In the genomic region with DNA sequence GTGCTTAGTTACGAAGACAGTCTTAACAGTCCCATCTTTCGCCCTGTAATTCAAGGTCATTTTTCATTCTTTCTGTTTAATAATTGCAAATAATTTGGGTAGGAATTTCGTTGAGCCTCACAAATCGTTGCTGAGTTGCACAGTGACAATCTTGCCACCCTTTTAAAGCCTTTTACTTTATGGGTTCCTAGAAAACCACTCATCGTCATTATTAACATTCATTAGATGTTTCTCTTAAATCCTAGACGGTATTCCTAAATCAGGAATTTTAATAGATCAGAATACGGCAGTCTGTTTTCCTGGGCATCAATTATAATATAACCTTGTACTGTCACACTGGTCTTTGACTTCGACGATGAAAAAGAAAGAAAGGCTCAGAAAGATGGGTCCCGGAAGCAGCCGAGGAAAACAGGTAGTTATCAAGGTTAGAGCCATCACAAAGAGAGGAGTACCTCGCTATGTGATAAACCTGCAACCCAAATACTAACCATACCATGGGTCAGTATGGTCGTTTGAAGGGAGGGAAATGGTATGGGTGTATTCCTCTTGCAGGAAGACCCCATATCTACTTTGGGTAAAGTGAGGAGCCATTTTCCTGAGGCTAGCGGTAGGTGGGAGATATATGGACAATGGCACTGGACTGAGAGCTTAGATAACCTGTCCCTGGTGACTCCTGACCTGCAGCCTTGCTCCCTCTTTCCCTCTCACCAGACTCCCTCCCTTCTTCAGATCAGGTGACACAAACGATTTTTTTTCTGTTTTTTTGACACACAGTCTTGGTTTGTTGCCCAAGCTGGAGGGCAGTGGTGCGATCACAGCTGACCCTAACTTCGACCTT, we compare ENCODE assay signal across 8 cellular contexts. TPM values are rescaled to one million over a fixed set of nuclear protein-coding genes. Genes with fewer than 3 reads are reported as not detected.
DNase-seq lines count a peak whose midpoint lies in the region; ATAC-seq, FAIRE-seq and TF ChIP-seq lines count a peak whose summit lies in the region.

No MANE protein-coding gene starts in this region.

- H3K79me2 ChIP-seq in H1 (ENCODE audit: control insufficient read depth in 1 of 2, insufficient read depth in 2 of 2, low read length in 2 of 2) = peaks cover 40 to 51% of the 10 kb centered on the region in 2 experiments

- 0 out of 2 replicates have a peak overlapping the region, but pooled peaks have one; percentile 77 for H2AFZ ChIP-seq in H1 (ENCODE audit: low read length)

- no peak overlapping the region for H4K91ac ChIP-seq in H1 (replicated peaks; ENCODE audit: insufficient read length, low read length)

- WGBS in H1 (ENCODE audit: extremely low coverage in 1 of 2, insufficient coverage in 1 of 2, insufficient read length in 1 of 2, insufficient replicate concordance in 2 of 2, low coverage in 1 of 2, low lambda C conversion rate in 2 of 2, missing lambda C conversion rate in 1 of 2), 2 experiments = 52% methylated on average over 17 of the region's 17 CpGs; no CpG with 5 or more reads in 1 of the 2 experiments

- H3K79me1 ChIP-seq in H1 (ENCODE audit: low read depth, low read length) = peaks cover 5% of the 10 kb centered on the region; the same call in 1 of the 2 replicates

- no peak for TF ChIP-seq EP300 in H1 (IDR thresholded peaks at IDR 0.05; ENCODE audit: borderline replicate concordance in 1 of 2, low read depth in 2 of 2, low read length in 2 of 2)

- no peaks in the 10 kb centered on the region for H3K27me3 Mint-ChIP-seq in T-helper 1 cell treated with Interleukin-12 subunit alpha and Interleukin-12 subunit beta and Interleukin-4 antibody, amounts not matched to agents 30 μg/mL and 1 μg/mL, for 36 hours (ENCODE audit: low read depth)
- H3K27me3 Mint-ChIP-seq in neural crest cell (ENCODE audit: low read depth) = no peaks in the 10 kb centered on the region

- H3K4me3 ChIP-seq in NT2/D1 (ENCODE audit: insufficient read length, low read depth) (peak overlapping the region; percentile 92), H1 (ENCODE audit: extremely low read depth in 1 of 4, insufficient read depth in 2 of 4, low read depth in 3 of 4, low read length in 4 of 4) (peak overlapping the region; percentile 83 to 100 (median 98))

- H3K4ac ChIP-seq in H1 (replicated peaks; ENCODE audit: insufficient read length, low read depth, low read length) = no peak overlapping the region

- H3K36me3 Mint-ChIP-seq in T-helper 1 cell treated with Interleukin-12 subunit alpha and Interleukin-12 subunit beta and Interleukin-4 antibody, amounts not matched to agents 30 μg/mL and 1 μg/mL, for 36 hours (ENCODE audit: low read depth) = peaks cover 12% of the 10 kb centered on the region
- H3K36me3 Mint-ChIP-seq in neural crest cell (ENCODE audit: low read depth) = no peaks in the 10 kb centered on the region

- POLR2A ChIA-PET in H1 (lab: Charles Lee; ENCODE audit: partially characterized antibody) = interaction anchor here (0.6 to 2.7 kb wide), 14 partner anchors 9 to 205 kb away, joined by 3 to 23 read pairs (median 5); partner anchors contain the start of gene COQ10B

- no peaks in the 10 kb centered on the region for H3K27me3 ChIP-seq in NT2/D1 (ENCODE audit: insufficient read depth, insufficient read length)
- H3K27me3 ChIP-seq in H1 (replicated peaks in 1 of 4; ENCODE audit: control insufficient read depth in 3 of 4, extremely low read depth in 1 of 4, insufficient read depth in 3 of 4, low read length in 3 of 4) = no peaks in the 10 kb centered on the region

- H2BK15ac ChIP-seq in H1 (ENCODE audit: low read length) = 0 out of 2 replicates have a peak overlapping the region, but pooled peaks have one; percentile 29

- peak overlapping the region; percentile 99; the same call in 1 of the 2 replicates for H3K27ac ChIP-seq in H1 (ENCODE audit: low read depth, low read length)

- no peak for TF ChIP-seq RAD21 in H1 (IDR thresholded peaks at IDR 0.05 in 1 of 2, conservative IDR thresholded peaks at IDR 0.05 in 1 of 2; ENCODE audit: low read depth in 2 of 2, low read length in 2 of 2)

- no peaks in the 10 kb centered on the region for H3K9me3 Mint-ChIP-seq in T-helper 1 cell treated with Interleukin-12 subunit alpha and Interleukin-12 subunit beta and Interleukin-4 antibody, amounts not matched to agents 30 μg/mL and 1 μg/mL, for 36 hours
- H3K9me3 Mint-ChIP-seq in neural crest cell = no peaks in the 10 kb centered on the region

- H3K27ac Mint-ChIP-seq in T-helper 1 cell treated with Interleukin-12 subunit alpha and Interleukin-12 subunit beta and Interleukin-4 antibody, amounts not matched to agents 30 μg/mL and 1 μg/mL, for 36 hours = peak overlapping the region; percentile 100
- peak overlapping the region; percentile 100 for H3K27ac Mint-ChIP-seq in neural crest cell (ENCODE audit: unreplicated experiment)

- CTCF ChIA-PET in H1 (lab: Charles Lee; ENCODE audit: partially characterized antibody) = interaction anchor here (0.7 to 0.9 kb wide), 3 partner anchors 15 to 17 kb away, joined by 3 read pairs; partner anchors contain the start of gene COQ10B

- peaks cover 26% of the 10 kb centered on the region for H3K4me1 Mint-ChIP-seq in T-helper 1 cell treated with Interleukin-12 subunit alpha and Interleukin-12 subunit beta and Interleukin-4 antibody, amounts not matched to agents 30 μg/mL and 1 μg/mL, for 36 hours (ENCODE audit: low read depth)
- peaks cover 43% of the 10 kb centered on the region for H3K4me1 Mint-ChIP-seq in neural crest cell

- H3K36me3 ChIP-seq in NT2/D1 (ENCODE audit: insufficient read depth, insufficient read length, low read length) (peaks cover 7% of the 10 kb centered on the region), H1 (ENCODE audit: control insufficient read depth in 2 of 4, insufficient read depth in 4 of 4, low read length in 3 of 4) (no peaks in the 10 kb centered on the region)

- FAIRE-seq in H1 (lab: Jason Lieb, UNC) = no peak

- H3K56ac ChIP-seq in H1 (replicated peaks; ENCODE audit: insufficient read length, low read depth, low read length) = no peak overlapping the region

- H2BK5ac ChIP-seq in H1 (ENCODE audit: low read depth, low read length) = peak overlapping the region; percentile 97; the same call in 1 of the 2 replicates

- DNase-seq in T-helper 1 cell = no peak
- DNase-seq in NT2/D1 (ENCODE audit: low read depth, low spot score) = no peak
- no peak for DNase-seq in H1 (ENCODE audit: low read depth in 1 of 2, low spot score in 2 of 2)
- DNase-seq in neural crest cell (ENCODE audit: low read depth, low spot score) = no peak
- DNase-seq in amygdala (lab: John Stamatoyannopoulos, UW) = no peak
- DNase-seq in stimulated activated CD4-positive, alpha-beta T cell treated with anti-CD3 and anti-CD28 coated beads, Interleukin-4, amount 100 ng/mL, for 24 hours = no peak

- peaks cover 6% of the 10 kb centered on the region for H3K23me2 ChIP-seq in H1 (ENCODE audit: low read depth, low read length)

- no peak overlapping the region for H3K23ac ChIP-seq in H1 (ENCODE audit: insufficient read length)

- no peak for ATAC-seq in HG03095 (IDR thresholded peaks at IDR 0.05; ENCODE audit: unreplicated experiment)

- H3K9me3 ChIP-seq in NT2/D1 (ENCODE audit: insufficient read depth, low read length) (no peaks in the 10 kb centered on the region), H1 (ENCODE audit: insufficient read depth in 2 of 2, low read depth in 1 of 2, low read length in 1 of 2) (no peaks in the 10 kb centered on the region)

- H3K4me1 ChIP-seq in NT2/D1 (ENCODE audit: insufficient read depth, insufficient read length) = peaks cover 2% of the 10 kb centered on the region
- peaks cover 0 to 5% (median 4%) of the 10 kb centered on the region in 4 experiments; a peak in 4 of 7 replicates for H3K4me1 ChIP-seq in H1 (replicated peaks in 1 of 4; ENCODE audit: control insufficient read depth in 3 of 4, insufficient read depth in 4 of 4, low read length in 3 of 4)

- no peak overlapping the region for H2BK120ac ChIP-seq in H1 (replicated peaks; ENCODE audit: low read depth, low read length)

- H4K8ac ChIP-seq in H1 (ENCODE audit: extremely low read depth, insufficient read depth, low read length) = no peak overlapping the region

- peak overlapping the region; percentile 85; the same call in 1 of the 2 replicates for H2AK5ac ChIP-seq in H1 (ENCODE audit: low read depth, low read length)

- peaks cover 6 to 15% of the 10 kb centered on the region in 2 experiments for H4K20me1 ChIP-seq in H1 (replicated peaks in 1 of 2; ENCODE audit: control insufficient read depth in 1 of 2, insufficient read depth in 2 of 2, low read length in 2 of 2)

- H4K5ac ChIP-seq in H1 (ENCODE audit: insufficient read length, low read depth, low read length) = no peak overlapping the region

- no peak overlapping the region for H3K14ac ChIP-seq in H1 (ENCODE audit: insufficient read length)

- H3K9ac ChIP-seq in NT2/D1 (ENCODE audit: insufficient read length, low read depth) (peak overlapping the region; percentile 96), H1 (replicated peaks in 1 of 4; ENCODE audit: extremely low read depth in 1 of 4, low read depth in 3 of 4, low read length in 3 of 4) (peak overlapping the region; percentile 89 to 100 (median 98))

- TF ChIP-seq POLR2A in H1 (IDR thresholded peaks at IDR 0.05; ENCODE audit: control extremely low read depth in 1 of 2, low read depth in 2 of 2, low read length in 2 of 2) = no peak

- H3K18ac ChIP-seq in H1 (ENCODE audit: extremely low read depth, low read length) = peak overlapping the region; percentile 15; the same call in 1 of the 2 replicates

- H3K4me3 Mint-ChIP-seq in T-helper 1 cell treated with Interleukin-12 subunit alpha and Interleukin-12 subunit beta and Interleukin-4 antibody, amounts not matched to agents 30 μg/mL and 1 μg/mL, for 36 hours = peak overlapping the region; percentile 88
- H3K4me3 Mint-ChIP-seq in neural crest cell = peak overlapping the region; percentile 99

- H3K4me2 ChIP-seq in H1 (ENCODE audit: insufficient read depth in 1 of 2, low read depth in 2 of 2, low read length in 2 of 2) = peak overlapping the region; percentile 61 to 88

- no peak overlapping the region; the same call in 1 of the 2 replicates for H2BK12ac ChIP-seq in H1 (ENCODE audit: low read depth, low read length)

- no peak overlapping the region for H2BK20ac ChIP-seq in H1 (ENCODE audit: low read length)

- TF ChIP-seq CTCF in H1 (IDR thresholded peaks at IDR 0.05; ENCODE audit: control extremely low read depth in 1 of 3, insufficient read depth in 1 of 3, low read depth in 1 of 3, low read length in 3 of 3) (no peak), neural crest cell (conservative IDR thresholded peaks at IDR 0.05) (no peak)

RNA-seq across cellular contexts. Expression of gene SF3B1, which starts 1.0 kb away (rescaled TPM):
- 294 and 320 TPM in 2 replicates for total RNA-seq in H1 (2021; fragmentation: NEBNext Ultra II Directional; extraction: Animal tissue kit (Norgen Biotek cat#: 25700))
- 189 and 403 TPM in 2 replicates for polyA plus RNA-seq in H1 (2011; rRNA removed)
- 286 TPM for polyA plus RNA-seq in H1 (2011; cell fraction: cytosol; rRNA removed)
- polyA plus RNA-seq in H1 (2011; cell fraction: nucleus; rRNA removed) = 226 TPM
- 258 to 408 TPM (median 296 TPM) in 4 replicates for polyA plus RNA-seq in H1 (2012, experiment 1 of 2)
- polyA plus RNA-seq in H1 (2012, experiment 2 of 2) = 11.0 TPM
- polyA plus RNA-seq in H1 (2013, experiment 1 of 2) = 175 TPM
- 166 TPM for polyA plus RNA-seq in H1 (2013, experiment 2 of 2)
- polyA minus RNA-seq in H1 (2011; rRNA and poly(A)+ RNA removed) = 526 and 935 TPM in 2 replicates
- 141 TPM for polyA minus RNA-seq in H1 (2011; cell fraction: cytosol; rRNA and poly(A)+ RNA removed)
- polyA minus RNA-seq in H1 (2011; cell fraction: nucleus; rRNA and poly(A)+ RNA removed) = 366 TPM
- 323 and 326 TPM in 2 replicates for total RNA-seq in neural crest cell

RNA-seq across cellular contexts. Expression of gene COQ10B, which starts 17.5 kb away (rescaled TPM):
- total RNA-seq in H1 (2021; fragmentation: NEBNext Ultra II Directional; extraction: Animal tissue kit (Norgen Biotek cat#: 25700)) = 17.0 and 17.3 TPM in 2 replicates
- polyA plus RNA-seq in H1 (2011; rRNA removed) = 1.7 and 1.9 TPM in 2 replicates
- polyA plus RNA-seq in H1 (2011; cell fraction: cytosol; rRNA removed) = 3.1 TPM
- polyA plus RNA-seq in H1 (2011; cell fraction: nucleus; rRNA removed) = 1.0 TPM
- 7.1 to 15.7 TPM (median 9.8 TPM) in 4 replicates for polyA plus RNA-seq in H1 (2012, experiment 1 of 2)
- polyA plus RNA-seq in H1 (2012, experiment 2 of 2) = 2.0 TPM
- polyA plus RNA-seq in H1 (2013, experiment 1 of 2) = 9.7 TPM
- 10.2 TPM for polyA plus RNA-seq in H1 (2013, experiment 2 of 2)
- 2.0 and 4.4 TPM in 2 replicates for polyA minus RNA-seq in H1 (2011; rRNA and poly(A)+ RNA removed)
- polyA minus RNA-seq in H1 (2011; cell fraction: cytosol; rRNA and poly(A)+ RNA removed) = 3.2 TPM
- polyA minus RNA-seq in H1 (2011; cell fraction: nucleus; rRNA and poly(A)+ RNA removed) = 7.4 TPM
- 9.1 and 9.4 TPM in 2 replicates for total RNA-seq in neural crest cell
